22 cellular contexts compared by ENCODE assay signal in the genomic region with DNA sequence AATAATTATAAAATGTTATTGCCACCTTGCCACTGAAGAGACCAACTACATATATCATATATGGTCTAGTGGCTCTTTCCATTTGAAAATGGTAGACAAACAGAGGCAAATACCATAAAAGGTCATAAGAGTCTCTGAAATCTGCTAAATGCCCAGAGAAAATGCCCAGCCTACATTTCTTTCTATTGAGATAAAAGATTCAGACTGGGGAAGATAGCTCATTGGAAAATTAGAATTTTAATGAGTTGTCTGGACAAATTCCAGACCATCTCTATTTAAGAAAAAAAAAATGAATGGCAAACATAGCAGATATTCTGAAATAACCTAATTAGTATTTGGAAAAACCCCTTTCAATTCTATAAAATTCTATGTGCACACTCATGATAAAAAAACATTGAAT.
"Had no signal": no experiment of that assay in that cellular context is flagged by ENCODE, and none has a peak within 500 bp of the region (broad histone marks: within the 10 kb centered on the region; RNA-seq: fewer than 3 reads in every experiment).

No MANE protein-coding gene starts in this region.

- FAIRE-seq: HepG2 had no signal

- ATAC-seq: HepG2, T-cell had no signal

- H3K4me3 ChIP-seq: MG63 had no signal

- DNase-seq: IMR-90, Karpas-422, KG1, MG63, NCI-H1092 treated with DMSO at 0.1 percent for 48 hours, NCI-H1436, NCI-H187, NCI-H2029, NCI-H2081 treated with DMSO at 0.1 percent for 48 hours, NCI-H2171, NCI-H226, NCI-H446, NCI-H510A, NCI-H524 treated with DMSO at 0.1 percent for 48 hours, NCI-H69, NCI-H774, Right ventricle myocardium superior, RPMI8226, SIG-M5, SW 1271, T-cell had no signal
